ENCODE assay signal across 8 cellular contexts in genomic region chr22:50250249-50250554, GRCh38.
DNase-seq lines count a peak whose midpoint lies in the region; ATAC-seq and TF ChIP-seq lines count a peak whose summit lies in the region.

No MANE protein-coding gene starts in this region.

- H3K27ac ChIP-seq in BLaER1: peak overlapping the region; percentile 84
- H3K27ac ChIP-seq in KOPT-K1 (ENCODE audit: low read depth, low read length, poor library complexity, severe bottlenecking): peak overlapping the region; percentile 53
- peak overlapping the region in 1 of 2 donors; percentile 76 for H3K27ac ChIP-seq in coronary artery

- H3K4me2 ChIP-seq in BLaER1: peak overlapping the region; percentile 85

- peaks cover 56% of the 10 kb centered on the region for H3K4me1 ChIP-seq in BLaER1

- H3K9ac ChIP-seq in BLaER1: peak overlapping the region; percentile 81

- no peaks in the 10 kb centered on the region for H3K9me3 Mint-ChIP-seq in nephron progenitor cell

- H4K20me1 ChIP-seq in BLaER1: peaks cover 72% of the 10 kb centered on the region

- TF ChIP-seq CTCF in coronary artery (IDR thresholded peaks at IDR 0.05) (no peak), nephron progenitor cell (IDR thresholded peaks at IDR 0.05) (no peak)

- H3K4me3 Mint-ChIP-seq in nephron progenitor cell: peak overlapping the region; percentile 77

- ATAC-seq in HG03175 (IDR thresholded peaks at IDR 0.05; ENCODE audit: unreplicated experiment) (no peak), GM21737 (IDR thresholded peaks at IDR 0.05; ENCODE audit: unreplicated experiment) (no peak)

- peaks cover 58% of the 10 kb centered on the region for H3K36me3 ChIP-seq in BLaER1
- peaks cover 24% of the 10 kb centered on the region for H3K36me3 ChIP-seq in KOPT-K1 (ENCODE audit: insufficient read depth, low read length)

- H3K9me3 ChIP-seq in BLaER1 (no peaks in the 10 kb centered on the region), KOPT-K1 (ENCODE audit: insufficient read depth, low read length, poor library complexity, severe bottlenecking) (no peaks in the 10 kb centered on the region)

- H3K27me3 ChIP-seq in BLaER1: no peaks in the 10 kb centered on the region

- H3K4me3 ChIP-seq in BLaER1: peak overlapping the region; percentile 76
- H3K4me3 ChIP-seq in coronary artery: peak overlapping the region; percentile 76

- H3K27me3 Mint-ChIP-seq in nephron progenitor cell (ENCODE audit: low read depth, poor library complexity): no peaks in the 10 kb centered on the region

- no peak overlapping the region for H3K27ac Mint-ChIP-seq in nephron progenitor cell

- peaks cover 20% of the 10 kb centered on the region for H3K4me1 Mint-ChIP-seq in nephron progenitor cell

- no peak for DNase-seq in coronary artery (ENCODE audit: low spot score)
- DNase-seq in nephron progenitor cell: no peak
- DNase-seq in hepatic stellate cell (ENCODE audit: low spot score): no peak
- no peak for DNase-seq in epidermal melanocyte (ENCODE audit: insufficient read length, low spot score)

- H3K36me3 Mint-ChIP-seq in nephron progenitor cell (ENCODE audit: low read depth): no peaks in the 10 kb centered on the region
